ENCODE assay signal across 21 cellular contexts in genomic region chr5:175466700-175467318, GRCh38. TPM values are rescaled to one million over a fixed set of nuclear protein-coding genes. Genes with fewer than 3 reads are reported as not detected.
DNase-seq lines count a peak whose midpoint lies in the region; ATAC-seq and TF ChIP-seq lines count a peak whose summit lies in the region.
"Had no signal": no experiment of that assay in that cellular context is flagged by ENCODE, and none has a peak within 500 bp of the region (broad histone marks: within the 10 kb centered on the region; RNA-seq: fewer than 3 reads in every experiment).

No MANE protein-coding gene starts in this region.

- H3K36me3 ChIP-seq in RWPE2 (ENCODE audit: low read depth) (no peaks in the 10 kb centered on the region), suprapubic skin (no peaks in the 10 kb centered on the region)
- H3K36me3 ChIP-seq: BLaER1 treated with 17β-estradiol and CSF1 and Interleukin-3, amounts not matched to agents 10 nM and 100 nM had no signal

- WGBS in suprapubic skin = 24% methylated on average over 5 of the region's 5 CpGs

- H3K27me3 ChIP-seq in RWPE2 (ENCODE audit: insufficient read depth, poor library complexity, severe bottlenecking) (no peaks in the 10 kb centered on the region), suprapubic skin (peaks cover 3% of the 10 kb centered on the region)
- H3K27me3 ChIP-seq: BLaER1 treated with 17β-estradiol and CSF1 and Interleukin-3, amounts not matched to agents 10 nM and 100 nM had no signal

- CTCF ChIA-PET in activated CD4-positive, alpha-beta T cell treated with anti-CD3 and anti-CD28 coated beads for 36 hours (lab: Charles Lee) = interaction anchor here (0.6 to 1.5 kb wide), 4 partner anchors 8 to 60 kb away, joined by 3 to 5 read pairs (median 4); partner anchors contain the start of gene SFXN1

- TF ChIP-seq EP300 in suprapubic skin (IDR thresholded peaks at IDR 0.05) = no peak

- H3K4me3 ChIP-seq in RWPE2 (ENCODE audit: severe bottlenecking) (no peak overlapping the region), epithelial cell of esophagus (ENCODE audit: low read length) (no peak overlapping the region), suprapubic skin (no peak overlapping the region)
- H3K4me3 ChIP-seq: BLaER1 treated with 17β-estradiol and CSF1 and Interleukin-3, amounts not matched to agents 10 nM and 100 nM; lung had no signal

- H3K36me3 Mint-ChIP-seq in activated CD4-positive, alpha-beta T cell treated with anti-CD3 and anti-CD28 coated beads for 36 hours (ENCODE audit: low read depth) = no peaks in the 10 kb centered on the region
- no peaks in the 10 kb centered on the region for H3K36me3 Mint-ChIP-seq in HFFc6 (ENCODE audit: low read depth)
- H3K36me3 Mint-ChIP-seq: natural killer cell had no signal

- TF ChIP-seq CTCF in RWPE2 (IDR thresholded peaks at IDR 0.05; ENCODE audit: poor library complexity, severe bottlenecking) = no peak
- TF ChIP-seq CTCF in epithelial cell of esophagus (IDR thresholded peaks at IDR 0.05; ENCODE audit: insufficient read depth, low read depth, low read length, missing control alignments) = no peak
- TF ChIP-seq CTCF in suprapubic skin (IDR thresholded peaks at IDR 0.05) = no peak
- TF ChIP-seq CTCF in HFFc6 (IDR thresholded peaks at IDR 0.05) = no peak

- POLR2A ChIA-PET in activated CD4-positive, alpha-beta T cell treated with anti-CD3 and anti-CD28 coated beads for 36 hours (lab: Charles Lee) = no interaction called here

- no peaks in the 10 kb centered on the region for H3K9me3 ChIP-seq in RWPE2 (ENCODE audit: severe bottlenecking)
- no peaks in the 10 kb centered on the region for H3K9me3 ChIP-seq in suprapubic skin
- H3K9me3 ChIP-seq: BLaER1 treated with 17β-estradiol and CSF1 and Interleukin-3, amounts not matched to agents 10 nM and 100 nM had no signal

- H3K4me3 Mint-ChIP-seq in activated CD4-positive, alpha-beta T cell treated with anti-CD3 and anti-CD28 coated beads for 36 hours = no peak overlapping the region
- no peak overlapping the region for H3K4me3 Mint-ChIP-seq in HFFc6
- H3K4me3 Mint-ChIP-seq: activated T-helper 17 cell treated with anti-CD3 and anti-CD28 coated beads, Interleukin-2, amount 50 U/mL, for 72 hours; natural killer cell had no signal

- H3K27ac Mint-ChIP-seq in activated CD4-positive, alpha-beta T cell treated with anti-CD3 and anti-CD28 coated beads for 36 hours = no peak overlapping the region
- H3K27ac Mint-ChIP-seq in HFFc6 = no peak overlapping the region
- H3K27ac Mint-ChIP-seq: activated T-helper 17 cell treated with anti-CD3 and anti-CD28 coated beads, Interleukin-2, amount 50 U/mL, for 72 hours; natural killer cell had no signal

- ATAC-seq in RWPE2 (ENCODE audit: low read depth) (peak; percentile 30; the same call in 1 of the 3 replicates), HG02623 (IDR thresholded peaks at IDR 0.05; ENCODE audit: unreplicated experiment) (no peak)
- no peak for ATAC-seq in activated CD4-positive, alpha-beta T cell treated with anti-CD3 and anti-CD28 coated beads for 36 hours
- ATAC-seq: activated T-helper 17 cell treated with anti-CD3 and anti-CD28 coated beads, Interleukin-2, amount 50 U/mL, for 72 hours; natural killer cell had no signal

- no peak overlapping the region for H3K27ac ChIP-seq in RWPE2 (ENCODE audit: poor library complexity, severe bottlenecking)
- H3K27ac ChIP-seq in suprapubic skin = peak overlapping the region; percentile 1
- H3K27ac ChIP-seq: BLaER1 treated with 17β-estradiol and CSF1 and Interleukin-3, amounts not matched to agents 10 nM and 100 nM; VCaP had no signal

- peaks cover 18% of the 10 kb centered on the region for H3K4me1 Mint-ChIP-seq in activated CD4-positive, alpha-beta T cell treated with anti-CD3 and anti-CD28 coated beads for 36 hours
- H3K4me1 Mint-ChIP-seq in HFFc6 (ENCODE audit: low read depth) = no peaks in the 10 kb centered on the region

- no peaks in the 10 kb centered on the region for H3K9me3 Mint-ChIP-seq in activated CD4-positive, alpha-beta T cell treated with anti-CD3 and anti-CD28 coated beads for 36 hours (ENCODE audit: low read depth)
- no peaks in the 10 kb centered on the region for H3K9me3 Mint-ChIP-seq in HFFc6
- H3K9me3 Mint-ChIP-seq: activated T-helper 17 cell treated with anti-CD3 and anti-CD28 coated beads, Interleukin-2, amount 50 U/mL, for 72 hours; natural killer cell had no signal

- TF ChIP-seq POLR2A in suprapubic skin (IDR thresholded peaks at IDR 0.05) = no peak

- peaks cover 4% of the 10 kb centered on the region for H3K27me3 Mint-ChIP-seq in activated CD4-positive, alpha-beta T cell treated with anti-CD3 and anti-CD28 coated beads for 36 hours
- peaks cover 16% of the 10 kb centered on the region for H3K27me3 Mint-ChIP-seq in HFFc6 (ENCODE audit: insufficient read depth)

- intact Hi-C loops in activated CD4-positive, alpha-beta T cell treated with anti-CD3 and anti-CD28 coated beads for 36 hours (cut with DNase I, micrococcal nuclease) = no loop called here

- H3K4me1 ChIP-seq in RWPE2 (ENCODE audit: insufficient read depth, poor library complexity, severe bottlenecking) (no peaks in the 10 kb centered on the region), suprapubic skin (peaks cover 12% of the 10 kb centered on the region)

- no peak for DNase-seq in RWPE2 (ENCODE audit: low spot score)
- DNase-seq in epithelial cell of esophagus (ENCODE audit: low read depth) = peak; percentile 48
- DNase-seq in islet precursor cell = peak; percentile 14
- DNase-seq in suprapubic skin (ENCODE audit: low spot score in 2 of 2) = peak in 1 of 2 donors; percentile 70
- no peak for DNase-seq in activated CD4-positive, alpha-beta T cell treated with anti-CD3 and anti-CD28 coated beads for 36 hours
- no peak for DNase-seq in AG08395 (ENCODE audit: low spot score)
- DNase-seq in HFFc6 = no peak
- DNase-seq: activated CD8-positive, alpha-beta memory T cell treated with anti-CD3 and anti-CD28 coated beads for 24 hours; DMS79 treated with DMSO at 0.1 percent for 48 hours; GOT3; natural killer cell; NCI-H1694 treated with DMSO at 0.1 percent for 48 hours; NCI-H524 treated with DMSO at 0.1 percent for 48 hours had no signal

RNA-seq across cellular contexts. Expression of gene SFXN1, which starts 11.6 kb away (rescaled TPM):
- total RNA-seq in suprapubic skin = 10 to 100 TPM; 13.5 to 37.4 (median 25.6) TPM
- total RNA-seq in activated CD4-positive, alpha-beta T cell treated with anti-CD3 and anti-CD28 coated beads for 36 hours = 100 to 1,000 TPM; 322 to 433 TPM
- total RNA-seq in HFFc6 (2021; fragmentation: NEBNext Ultra II Directional; extraction: Animal tissue kit (Norgen Biotek cat#: 25700)) = 10 to 100 TPM; 60.8 to 83.0 (median 74.6) TPM

RNA-seq across cellular contexts. Expression of gene DRD1, which starts 22.8 kb away (rescaled TPM):
- under 1 TPM in 1 of 4 donors, not detected in 3; 0.42 TPM for total RNA-seq in suprapubic skin
- total RNA-seq in activated CD4-positive, alpha-beta T cell treated with anti-CD3 and anti-CD28 coated beads for 36 hours = not detected
- total RNA-seq in HFFc6 (2021; fragmentation: NEBNext Ultra II Directional; extraction: Animal tissue kit (Norgen Biotek cat#: 25700)) = not detected
- total RNA-seq: activated T-helper 17 cell treated with anti-CD3 and anti-CD28 coated beads, Interleukin-2, amount 50 U/mL, for 72 hours; dermis microvascular lymphatic vessel endothelial cell; HT-29; natural killer cell; renal cortical epithelial cell had no signal

Comparison
In these comparisons a context has a peak if more than half of its experiments do, and no peak if none do; other contexts are left out.
1. DNase-seq: peak in epithelial cell of esophagus (single experiment) and islet precursor cell (single experiment); none in RWPE2 (single experiment), activated CD4-positive, alpha-beta T cell treated with anti-CD3 and anti-CD28 coated beads for 36 hours (single experiment), AG08395 (single experiment) and HFFc6 (single experiment).